ENCODE assay signal across 1 cellular context in genomic region chr19:480016-480855, GRCh38.
TF ChIP-seq lines count a peak whose summit lies in the region.

No MANE protein-coding gene starts in this region.

TF ChIP-seq in HepG2, 621 proteins besides CTCF, POLR2A, EP300 and RAD21 (continued from another document and continues in another):
- TF ChIP-seq LRRFIP1 (CRISPR knock-in tag; conservative IDR thresholded peaks at IDR 0.05) (no peak), NFKB2 (CRISPR knock-in tag; IDR thresholded peaks at IDR 0.05; ENCODE audit: borderline replicate concordance) (0 out of 2 replicates have a peak, but pooled peaks have one; percentile 31), ZNF556 (CRISPR knock-in tag; IDR thresholded peaks at IDR 0.05; ENCODE audit: borderline replicate concordance) (no peak), RNF219 (CRISPR knock-in tag; IDR thresholded peaks at IDR 0.05) (no peak), PPARG (CRISPR knock-in tag; conservative IDR thresholded peaks at IDR 0.05) (no peak), ZFP91 (CRISPR knock-in tag; IDR thresholded peaks at IDR 0.05; ENCODE audit: borderline replicate concordance) (peak; percentile 53; the same call in 1 of the 2 replicates), TBX2 (CRISPR knock-in tag; IDR thresholded peaks at IDR 0.05; ENCODE audit: borderline replicate concordance) (no peak), RBFOX2 (IDR thresholded peaks at IDR 0.05; ENCODE audit: low read depth, low read length) (no peak), ZMYM2 (CRISPR knock-in tag; IDR thresholded peaks at IDR 0.05) (0 out of 2 replicates have a peak, but pooled peaks have one; percentile 14), ZNF768 (CRISPR knock-in tag; IDR thresholded peaks at IDR 0.05) (no peak), UBTF (CRISPR knock-in tag; IDR thresholded peaks at IDR 0.05) (peak; percentile 39; the same call in 1 of the 2 replicates), ZSCAN21 (CRISPR knock-in tag; IDR thresholded peaks at IDR 0.05; ENCODE audit: borderline replicate concordance) (no peak), KDM1A (CRISPR knock-in tag; IDR thresholded peaks at IDR 0.05) (peak; percentile 84), KLF16 (CRISPR knock-in tag; IDR thresholded peaks at IDR 0.05) (no peak), ZSCAN25 (CRISPR knock-in tag; IDR thresholded peaks at IDR 0.05) (no peak), ZEB1 (IDR thresholded peaks at IDR 0.05; ENCODE audit: insufficient replicate concordance, low read depth) (no peak), ZNF691 (CRISPR knock-in tag; IDR thresholded peaks at IDR 0.05; ENCODE audit: borderline replicate concordance, low read depth) (no peak), ARNT (IDR thresholded peaks at IDR 0.05) (peak; percentile 45; the same call in 1 of the 2 replicates), ZNF773 (CRISPR knock-in tag; IDR thresholded peaks at IDR 0.05; ENCODE audit: borderline replicate concordance) (no peak), CEBPG (CRISPR knock-in tag; IDR thresholded peaks at IDR 0.05) (no peak), ZNF816 (CRISPR knock-in tag; IDR thresholded peaks at IDR 0.05; ENCODE audit: borderline replicate concordance) (no peak), ZNF619 (CRISPR knock-in tag; IDR thresholded peaks at IDR 0.05) (0 out of 2 replicates have a peak, but pooled peaks have one; percentile 75), HMG20B (CRISPR knock-in tag; conservative IDR thresholded peaks at IDR 0.05) (no peak), ZBTB49 (CRISPR knock-in tag; IDR thresholded peaks at IDR 0.05; ENCODE audit: borderline replicate concordance) (no peak), CREBL2 (CRISPR knock-in tag; IDR thresholded peaks at IDR 0.05; ENCODE audit: borderline replicate concordance) (no peak), IKZF4 (CRISPR knock-in tag; IDR thresholded peaks at IDR 0.05; ENCODE audit: borderline replicate concordance, low read depth, not compliant biosample characterization) (no peak), CSRNP1 (CRISPR knock-in tag; IDR thresholded peaks at IDR 0.05) (no peak), ZNF576 (CRISPR knock-in tag; IDR thresholded peaks at IDR 0.05) (no peak), MTF1 (CRISPR knock-in tag; IDR thresholded peaks at IDR 0.05) (no peak), KDM4B (CRISPR knock-in tag; IDR thresholded peaks at IDR 0.05) (no peak), YY1 (IDR thresholded peaks at IDR 0.05; ENCODE audit: insufficient read depth, insufficient replicate concordance, low read depth, low read length) (no peak), FOXP1 (IDR thresholded peaks at IDR 0.05) (peak; percentile 29; the same call in 1 of the 2 replicates), FOXP1 (CRISPR knock-in tag; IDR thresholded peaks at IDR 0.05) (no peak), THAP11 (CRISPR knock-in tag; IDR thresholded peaks at IDR 0.05) (peak; percentile 43; the same call in 1 of the 2 replicates), ZNF7 (CRISPR knock-in tag; IDR thresholded peaks at IDR 0.05) (no peak), ZNF407 (CRISPR knock-in tag; IDR thresholded peaks at IDR 0.05; ENCODE audit: not compliant biosample characterization) (no peak), CHD4 (IDR thresholded peaks at IDR 0.05; ENCODE audit: borderline replicate concordance, low read length) (no peak)
